In genomic region chr17:18129041-18129502, GRCh38 we compare ENCODE assay signal across 12 cellular contexts. TPM values are rescaled to one million over a fixed set of nuclear protein-coding genes. Genes with fewer than 3 reads are reported as not detected.
DNase-seq lines count a peak whose midpoint lies in the region; ATAC-seq and TF ChIP-seq lines count a peak whose summit lies in the region.
"Had no signal": no experiment of that assay in that cellular context is flagged by ENCODE, and none has a peak within 500 bp of the region (broad histone marks: within the 10 kb centered on the region; RNA-seq: fewer than 3 reads in every experiment).

No MANE protein-coding gene starts in this region.

- peaks cover 25% of the 10 kb centered on the region for H3K4me1 Mint-ChIP-seq in nephron progenitor cell
- H3K4me1 Mint-ChIP-seq in activated CD8-positive, alpha-beta T cell treated with anti-CD3 and anti-CD28 coated beads for 36 hours (ENCODE audit: low read depth) = no peaks in the 10 kb centered on the region
- H3K4me1 Mint-ChIP-seq: T-cell had no signal

- no peaks in the 10 kb centered on the region for H3K9me3 Mint-ChIP-seq in nephron progenitor cell
- H3K9me3 Mint-ChIP-seq in activated CD8-positive, alpha-beta T cell treated with anti-CD3 and anti-CD28 coated beads for 36 hours = no peaks in the 10 kb centered on the region
- H3K9me3 Mint-ChIP-seq: T-cell had no signal

- TF ChIP-seq CTCF in nephron progenitor cell (IDR thresholded peaks at IDR 0.05) = no peak
- TF ChIP-seq CTCF in activated CD8-positive, alpha-beta T cell treated with anti-CD3 and anti-CD28 coated beads for 36 hours (IDR thresholded peaks at IDR 0.05) = no peak

- intact Hi-C loops in activated CD8-positive, alpha-beta T cell treated with anti-CD3 and anti-CD28 coated beads for 36 hours (cut with micrococcal nuclease) = no loop called here

- H3K27ac Mint-ChIP-seq in nephron progenitor cell = no peak overlapping the region
- no peak overlapping the region for H3K27ac Mint-ChIP-seq in activated CD8-positive, alpha-beta T cell treated with anti-CD3 and anti-CD28 coated beads for 36 hours
- H3K27ac Mint-ChIP-seq: T-cell had no signal

- DNase-seq in DMS 273 treated with DMSO at 0.1 percent for 48 hours (lab: John Stamatoyannopoulos, UW) (peak; percentile 14), NCI-H446 treated with DMSO at 0.1 percent for 48 hours (lab: John Stamatoyannopoulos, UW) (peak; percentile 1), cerebellar cortex (ENCODE audit: low spot score) (peak; percentile 83), mucosa of gallbladder (ENCODE audit: low spot score) (peak; percentile 35), nephron progenitor cell (no peak), SKM-1 treated with dmso at 0.1 percent for 144 hours (lab: John Stamatoyannopoulos, UW; ENCODE audit: unreplicated experiment) (no peak)
- DNase-seq in central memory CD4-positive, alpha-beta T cell = no peak
- DNase-seq in activated CD8-positive, alpha-beta T cell treated with anti-CD3 and anti-CD28 coated beads for 36 hours = no peak
- DNase-seq: left ventricle myocardium inferior; NCI-H1417 treated with DMSO at 0.1 percent for 48 hours; stimulated activated CD4-positive, alpha-beta T cell treated with anti-CD3 and anti-CD28 coated beads, Interleukin-15, amount 100 ng/mL, for 24 hours; T-cell had no signal

- H3K36me3 Mint-ChIP-seq in nephron progenitor cell (ENCODE audit: low read depth) = no peaks in the 10 kb centered on the region
- no peaks in the 10 kb centered on the region for H3K36me3 Mint-ChIP-seq in activated CD8-positive, alpha-beta T cell treated with anti-CD3 and anti-CD28 coated beads for 36 hours (ENCODE audit: low read depth)
- H3K36me3 Mint-ChIP-seq: T-cell had no signal

- peaks cover 6% of the 10 kb centered on the region for H3K27me3 Mint-ChIP-seq in nephron progenitor cell (ENCODE audit: low read depth, poor library complexity)
- no peaks in the 10 kb centered on the region for H3K27me3 Mint-ChIP-seq in activated CD8-positive, alpha-beta T cell treated with anti-CD3 and anti-CD28 coated beads for 36 hours
- H3K27me3 Mint-ChIP-seq: T-cell had no signal

- POLR2A ChIA-PET in activated CD8-positive, alpha-beta T cell treated with anti-CD3 and anti-CD28 coated beads for 36 hours (lab: Charles Lee) = no interaction called here

- no peak for ATAC-seq in activated CD8-positive, alpha-beta T cell treated with anti-CD3 and anti-CD28 coated beads for 36 hours
- ATAC-seq: T-cell had no signal

- CTCF ChIA-PET in activated CD8-positive, alpha-beta T cell treated with anti-CD3 and anti-CD28 coated beads for 36 hours (lab: Charles Lee) = interaction anchor here (0.9 kb wide), 1 partner anchor 12 kb away, joined by 4 read pairs; no protein-coding TSS in a partner anchor

- H3K4me3 Mint-ChIP-seq in nephron progenitor cell = no peak overlapping the region
- no peak overlapping the region for H3K4me3 Mint-ChIP-seq in activated CD8-positive, alpha-beta T cell treated with anti-CD3 and anti-CD28 coated beads for 36 hours
- H3K4me3 Mint-ChIP-seq: T-cell had no signal

RNA-seq across cellular contexts. Expression of gene MYO15A, which starts 20.5 kb away (rescaled TPM):
- total RNA-seq in mucosa of gallbladder = 3.3 TPM
- 1 to 10 TPM in 1 of 2 experiments, under 1 TPM in 1; 0.76 to 1.1 TPM for total RNA-seq in activated CD8-positive, alpha-beta T cell treated with anti-CD3 and anti-CD28 coated beads for 36 hours

RNA-seq across cellular contexts. Expression of gene DRG2, which starts 41.3 kb away (rescaled TPM):
- 36.4 TPM for total RNA-seq in mucosa of gallbladder
- total RNA-seq in activated CD8-positive, alpha-beta T cell treated with anti-CD3 and anti-CD28 coated beads for 36 hours = 10 to 100 TPM; 45.0 to 45.1 TPM

RNA-seq across cellular contexts. Expression of gene ALKBH5, which starts 54.6 kb away (rescaled TPM):
- total RNA-seq in mucosa of gallbladder = 123 TPM
- total RNA-seq in activated CD8-positive, alpha-beta T cell treated with anti-CD3 and anti-CD28 coated beads for 36 hours = 100 to 1,000 TPM; 213 to 217 TPM

Comparison
In these comparisons a context has a peak if more than half of its experiments do, and no peak if none do; other contexts are left out.
1. DNase-seq: peak in DMS 273 treated with DMSO at 0.1 percent for 48 hours (single experiment), NCI-H446 treated with DMSO at 0.1 percent for 48 hours (single experiment), cerebellar cortex (single experiment) and mucosa of gallbladder (single experiment); none in central memory CD4-positive, alpha-beta T cell (single experiment), nephron progenitor cell (single experiment), activated CD8-positive, alpha-beta T cell treated with anti-CD3 and anti-CD28 coated beads for 36 hours (single experiment) and SKM-1 treated with dmso at 0.1 percent for 144 hours (single experiment).